9 cellular contexts compared by ENCODE assay signal in the genomic region with DNA sequence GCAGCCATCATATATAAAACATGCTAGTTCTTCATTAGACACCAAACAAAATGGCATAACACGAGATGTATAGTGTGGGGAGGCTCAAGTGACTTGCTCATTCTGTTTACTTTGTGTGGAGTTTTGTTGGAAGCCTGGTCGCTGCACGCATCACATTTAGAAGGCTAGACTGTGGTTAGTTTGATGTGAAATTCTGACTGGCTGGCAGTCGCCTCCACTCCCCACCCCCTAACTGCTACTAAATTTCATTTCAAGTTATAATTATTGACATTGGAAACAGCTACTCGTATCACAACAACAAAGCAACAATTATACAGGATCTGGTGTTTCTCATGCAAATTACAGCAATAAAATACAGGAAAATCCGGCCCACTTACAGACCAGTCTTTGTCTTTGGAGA.
DNase-seq lines count a peak whose midpoint lies in the region; ATAC-seq and TF ChIP-seq lines count a peak whose summit lies in the region.
"Had no signal": no experiment of that assay in that cellular context is flagged by ENCODE, and none has a peak within 500 bp of the region (broad histone marks: within the 10 kb centered on the region; RNA-seq: fewer than 3 reads in every experiment).

No MANE protein-coding gene starts in this region.

- no peaks in the 10 kb centered on the region for H3K4me1 Mint-ChIP-seq in MCF 10A (ENCODE audit: insufficient read depth, unreplicated experiment)

- no peaks in the 10 kb centered on the region for H3K4me1 ChIP-seq in psoas muscle
- H3K4me1 ChIP-seq: SJSA1 had no signal

- no peaks in the 10 kb centered on the region for H3K27me3 ChIP-seq in psoas muscle (ENCODE audit: insufficient read depth in 3 of 3, low read length in 2 of 3)
- H3K27me3 ChIP-seq: SJSA1 had no signal

- CTCF ChIA-PET in MCF 10A (lab: Yijun Ruan, JAX), result interaction anchor here (0.7 kb wide), 1 partner anchor 41 kb away, joined by 3 read pairs; no protein-coding TSS in a partner anchor

- no peaks in the 10 kb centered on the region for H3K9me3 ChIP-seq in psoas muscle
- H3K9me3 ChIP-seq: SJSA1 had no signal

- intact Hi-C loops in psoas muscle (cut with DNase I) (no loop called here), MCF 10A (cut with micrococcal nuclease) (no loop called here)

- ATAC-seq in psoas muscle (peak in 1 of 4 donors; percentile 46), HG03439 (IDR thresholded peaks at IDR 0.05; ENCODE audit: unreplicated experiment) (no peak)

- POLR2A ChIA-PET in MCF 10A (lab: Yijun Ruan, JAX), result no interaction called here

- H3K27ac Mint-ChIP-seq in MCF 10A (ENCODE audit: low read depth, unreplicated experiment), result no peak overlapping the region

- WGBS in psoas muscle, 3 donors, result 26 to 47% (median 27%) methylated on average over 6 of the region's 6 CpGs

- H3K27me3 Mint-ChIP-seq in MCF 10A (ENCODE audit: insufficient read depth, unreplicated experiment), result no peaks in the 10 kb centered on the region

- TF ChIP-seq CTCF in psoas muscle (IDR thresholded peaks at IDR 0.05) (no peak), MCF 10A (IDR thresholded peaks at IDR 0.05; ENCODE audit: unreplicated experiment) (no peak)

- peak overlapping the region; percentile 14 for H3K27ac ChIP-seq in psoas muscle
- H3K27ac ChIP-seq: SJSA1 had no signal

- DNase-seq in ELF-1 (ENCODE audit: low read depth, low spot score), result peak; percentile 10
- DNase-seq in RPMI7951 (ENCODE audit: low read depth), result peak; percentile 67
- DNase-seq in globus pallidus (ENCODE audit: low spot score), result peak; percentile 26
- no peak for DNase-seq in psoas muscle
- no peak for DNase-seq in GM19240 (ENCODE audit: insufficient read length, low spot score)
- no peak for DNase-seq in GDM1 (lab: John Stamatoyannopoulos, UW)
- DNase-seq in MCF 10A (ENCODE audit: unreplicated experiment), result no peak

- no peak overlapping the region for H3K4me3 Mint-ChIP-seq in MCF 10A (ENCODE audit: unreplicated experiment)

- H3K9me3 Mint-ChIP-seq in MCF 10A (ENCODE audit: unreplicated experiment), result no peaks in the 10 kb centered on the region

- H3K36me3 Mint-ChIP-seq in MCF 10A (ENCODE audit: insufficient read depth, unreplicated experiment), result no peaks in the 10 kb centered on the region

- no peaks in the 10 kb centered on the region for H3K36me3 ChIP-seq in psoas muscle (ENCODE audit: insufficient read depth in 1 of 2, low read depth in 1 of 2)
- H3K36me3 ChIP-seq: SJSA1 had no signal

- BruUV-seq in MCF 10A (replicated peaks; lab: Mats Ljungman, UMichigan), result no TSS peak

- peak overlapping the region; percentile 71 for H3K4me3 ChIP-seq in psoas muscle
- H3K4me3 ChIP-seq: SJSA1 had no signal

Comparison
In these comparisons a context has a peak if more than half of its experiments do, and no peak if none do; other contexts are left out.
1. DNase-seq: peak in ELF-1 (single experiment), RPMI7951 (single experiment) and globus pallidus (single experiment); none in psoas muscle (0 of 2), GM19240 (single experiment), GDM1 (single experiment) and MCF 10A (single experiment).